ENCODE assay signal across 1 cellular context in the genomic region with DNA sequence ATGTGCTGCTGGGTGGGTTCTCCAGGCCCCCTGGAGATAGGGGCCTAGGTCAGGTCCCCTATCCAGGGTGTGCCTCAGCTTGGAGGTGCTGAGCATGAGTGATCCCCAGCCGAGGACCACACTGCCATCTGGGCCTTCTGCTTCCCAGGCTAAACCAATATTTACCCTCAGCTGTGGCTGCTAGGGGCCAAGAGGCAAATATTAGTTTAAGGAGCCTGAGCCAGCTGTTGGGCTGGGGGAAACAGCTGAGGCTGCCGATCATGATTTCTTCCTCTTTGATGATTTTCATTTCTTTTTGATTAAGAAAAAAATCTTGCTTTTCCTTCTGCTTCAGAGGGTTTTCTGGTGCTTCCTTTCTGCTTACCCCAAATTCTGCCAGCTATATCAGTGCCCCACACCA.
TF ChIP-seq lines count a peak whose summit lies in the region.

No MANE protein-coding gene starts in this region.

TF ChIP-seq in HepG2, 621 proteins besides CTCF, POLR2A, EP300 and RAD21 (continued from another document and continues in another):
- TF ChIP-seq, protein P1, sequence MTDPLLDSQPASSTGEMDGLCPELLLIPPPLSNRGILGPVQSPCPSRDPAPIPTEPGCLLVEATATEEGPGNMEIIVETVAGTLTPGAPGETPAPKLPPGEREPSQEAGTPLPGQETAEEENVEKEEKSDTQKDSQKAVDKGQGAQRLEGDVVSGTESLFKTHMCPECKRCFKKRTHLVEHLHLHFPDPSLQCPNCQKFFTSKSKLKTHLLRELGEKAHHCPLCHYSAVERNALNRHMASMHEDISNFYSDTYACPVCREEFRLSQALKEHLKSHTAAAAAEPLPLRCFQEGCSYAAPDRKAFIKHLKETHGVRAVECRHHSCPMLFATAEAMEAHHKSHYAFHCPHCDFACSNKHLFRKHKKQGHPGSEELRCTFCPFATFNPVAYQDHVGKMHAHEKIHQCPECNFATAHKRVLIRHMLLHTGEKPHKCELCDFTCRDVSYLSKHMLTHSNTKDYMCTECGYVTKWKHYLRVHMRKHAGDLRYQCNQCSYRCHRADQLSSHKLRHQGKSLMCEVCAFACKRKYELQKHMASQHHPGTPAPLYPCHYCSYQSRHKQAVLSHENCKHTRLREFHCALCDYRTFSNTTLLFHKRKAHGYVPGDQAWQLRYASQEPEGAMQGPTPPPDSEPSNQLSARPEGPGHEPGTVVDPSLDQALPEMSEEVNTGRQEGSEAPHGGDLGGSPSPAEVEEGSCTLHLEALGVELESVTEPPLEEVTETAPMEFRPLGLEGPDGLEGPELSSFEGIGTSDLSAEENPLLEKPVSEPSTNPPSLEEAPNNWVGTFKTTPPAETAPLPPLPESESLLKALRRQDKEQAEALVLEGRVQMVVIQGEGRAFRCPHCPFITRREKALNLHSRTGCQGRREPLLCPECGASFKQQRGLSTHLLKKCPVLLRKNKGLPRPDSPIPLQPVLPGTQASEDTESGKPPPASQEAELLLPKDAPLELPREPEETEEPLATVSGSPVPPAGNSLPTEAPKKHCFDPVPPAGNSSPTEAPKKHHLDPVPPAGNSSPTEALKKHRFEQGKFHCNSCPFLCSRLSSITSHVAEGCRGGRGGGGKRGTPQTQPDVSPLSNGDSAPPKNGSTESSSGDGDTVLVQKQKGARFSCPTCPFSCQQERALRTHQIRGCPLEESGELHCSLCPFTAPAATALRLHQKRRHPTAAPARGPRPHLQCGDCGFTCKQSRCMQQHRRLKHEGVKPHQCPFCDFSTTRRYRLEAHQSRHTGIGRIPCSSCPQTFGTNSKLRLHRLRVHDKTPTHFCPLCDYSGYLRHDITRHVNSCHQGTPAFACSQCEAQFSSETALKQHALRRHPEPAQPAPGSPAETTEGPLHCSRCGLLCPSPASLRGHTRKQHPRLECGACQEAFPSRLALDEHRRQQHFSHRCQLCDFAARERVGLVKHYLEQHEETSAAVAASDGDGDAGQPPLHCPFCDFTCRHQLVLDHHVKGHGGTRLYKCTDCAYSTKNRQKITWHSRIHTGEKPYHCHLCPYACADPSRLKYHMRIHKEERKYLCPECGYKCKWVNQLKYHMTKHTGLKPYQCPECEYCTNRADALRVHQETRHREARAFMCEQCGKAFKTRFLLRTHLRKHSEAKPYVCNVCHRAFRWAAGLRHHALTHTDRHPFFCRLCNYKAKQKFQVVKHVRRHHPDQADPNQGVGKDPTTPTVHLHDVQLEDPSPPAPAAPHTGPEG (CRISPR knock-in tag; IDR thresholded peaks at IDR 0.05), result no peak
- TF ChIP-seq FOXM1 (CRISPR knock-in tag; IDR thresholded peaks at IDR 0.05), result no peak
- TF ChIP-seq DPF2 (CRISPR knock-in tag; IDR thresholded peaks at IDR 0.05; ENCODE audit: borderline replicate concordance, low read depth), result peak; percentile 73
- TF ChIP-seq ZNF124 (CRISPR knock-in tag; IDR thresholded peaks at IDR 0.05), result peak; percentile 87; the same call in 1 of the 2 replicates
- TF ChIP-seq HNRNPK (IDR thresholded peaks at IDR 0.05; ENCODE audit: low read depth, low read length, poor library complexity, severe bottlenecking), result peak; percentile 25
- TF ChIP-seq, protein P2, sequence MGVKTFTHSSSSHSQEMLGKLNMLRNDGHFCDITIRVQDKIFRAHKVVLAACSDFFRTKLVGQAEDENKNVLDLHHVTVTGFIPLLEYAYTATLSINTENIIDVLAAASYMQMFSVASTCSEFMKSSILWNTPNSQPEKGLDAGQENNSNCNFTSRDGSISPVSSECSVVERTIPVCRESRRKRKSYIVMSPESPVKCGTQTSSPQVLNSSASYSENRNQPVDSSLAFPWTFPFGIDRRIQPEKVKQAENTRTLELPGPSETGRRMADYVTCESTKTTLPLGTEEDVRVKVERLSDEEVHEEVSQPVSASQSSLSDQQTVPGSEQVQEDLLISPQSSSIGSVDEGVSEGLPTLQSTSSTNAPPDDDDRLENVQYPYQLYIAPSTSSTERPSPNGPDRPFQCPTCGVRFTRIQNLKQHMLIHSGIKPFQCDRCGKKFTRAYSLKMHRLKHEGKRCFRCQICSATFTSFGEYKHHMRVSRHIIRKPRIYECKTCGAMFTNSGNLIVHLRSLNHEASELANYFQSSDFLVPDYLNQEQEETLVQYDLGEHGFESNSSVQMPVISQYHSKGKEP (CRISPR knock-in tag; IDR thresholded peaks at IDR 0.05), result no peak
- TF ChIP-seq, protein P3, sequence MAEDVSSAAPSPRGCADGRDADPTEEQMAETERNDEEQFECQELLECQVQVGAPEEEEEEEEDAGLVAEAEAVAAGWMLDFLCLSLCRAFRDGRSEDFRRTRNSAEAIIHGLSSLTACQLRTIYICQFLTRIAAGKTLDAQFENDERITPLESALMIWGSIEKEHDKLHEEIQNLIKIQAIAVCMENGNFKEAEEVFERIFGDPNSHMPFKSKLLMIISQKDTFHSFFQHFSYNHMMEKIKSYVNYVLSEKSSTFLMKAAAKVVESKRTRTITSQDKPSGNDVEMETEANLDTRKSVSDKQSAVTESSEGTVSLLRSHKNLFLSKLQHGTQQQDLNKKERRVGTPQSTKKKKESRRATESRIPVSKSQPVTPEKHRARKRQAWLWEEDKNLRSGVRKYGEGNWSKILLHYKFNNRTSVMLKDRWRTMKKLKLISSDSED (CRISPR knock-in tag; IDR thresholded peaks at IDR 0.05), result no peak
- peak; percentile 67 for TF ChIP-seq THAP11 (CRISPR knock-in tag; IDR thresholded peaks at IDR 0.05)
- TF ChIP-seq HOXA3 (CRISPR knock-in tag; IDR thresholded peaks at IDR 0.05), result no peak; the same call in 1 of the 2 replicates
- no peak for TF ChIP-seq KLF6 (CRISPR knock-in tag; IDR thresholded peaks at IDR 0.05)
- TF ChIP-seq, protein P4, sequence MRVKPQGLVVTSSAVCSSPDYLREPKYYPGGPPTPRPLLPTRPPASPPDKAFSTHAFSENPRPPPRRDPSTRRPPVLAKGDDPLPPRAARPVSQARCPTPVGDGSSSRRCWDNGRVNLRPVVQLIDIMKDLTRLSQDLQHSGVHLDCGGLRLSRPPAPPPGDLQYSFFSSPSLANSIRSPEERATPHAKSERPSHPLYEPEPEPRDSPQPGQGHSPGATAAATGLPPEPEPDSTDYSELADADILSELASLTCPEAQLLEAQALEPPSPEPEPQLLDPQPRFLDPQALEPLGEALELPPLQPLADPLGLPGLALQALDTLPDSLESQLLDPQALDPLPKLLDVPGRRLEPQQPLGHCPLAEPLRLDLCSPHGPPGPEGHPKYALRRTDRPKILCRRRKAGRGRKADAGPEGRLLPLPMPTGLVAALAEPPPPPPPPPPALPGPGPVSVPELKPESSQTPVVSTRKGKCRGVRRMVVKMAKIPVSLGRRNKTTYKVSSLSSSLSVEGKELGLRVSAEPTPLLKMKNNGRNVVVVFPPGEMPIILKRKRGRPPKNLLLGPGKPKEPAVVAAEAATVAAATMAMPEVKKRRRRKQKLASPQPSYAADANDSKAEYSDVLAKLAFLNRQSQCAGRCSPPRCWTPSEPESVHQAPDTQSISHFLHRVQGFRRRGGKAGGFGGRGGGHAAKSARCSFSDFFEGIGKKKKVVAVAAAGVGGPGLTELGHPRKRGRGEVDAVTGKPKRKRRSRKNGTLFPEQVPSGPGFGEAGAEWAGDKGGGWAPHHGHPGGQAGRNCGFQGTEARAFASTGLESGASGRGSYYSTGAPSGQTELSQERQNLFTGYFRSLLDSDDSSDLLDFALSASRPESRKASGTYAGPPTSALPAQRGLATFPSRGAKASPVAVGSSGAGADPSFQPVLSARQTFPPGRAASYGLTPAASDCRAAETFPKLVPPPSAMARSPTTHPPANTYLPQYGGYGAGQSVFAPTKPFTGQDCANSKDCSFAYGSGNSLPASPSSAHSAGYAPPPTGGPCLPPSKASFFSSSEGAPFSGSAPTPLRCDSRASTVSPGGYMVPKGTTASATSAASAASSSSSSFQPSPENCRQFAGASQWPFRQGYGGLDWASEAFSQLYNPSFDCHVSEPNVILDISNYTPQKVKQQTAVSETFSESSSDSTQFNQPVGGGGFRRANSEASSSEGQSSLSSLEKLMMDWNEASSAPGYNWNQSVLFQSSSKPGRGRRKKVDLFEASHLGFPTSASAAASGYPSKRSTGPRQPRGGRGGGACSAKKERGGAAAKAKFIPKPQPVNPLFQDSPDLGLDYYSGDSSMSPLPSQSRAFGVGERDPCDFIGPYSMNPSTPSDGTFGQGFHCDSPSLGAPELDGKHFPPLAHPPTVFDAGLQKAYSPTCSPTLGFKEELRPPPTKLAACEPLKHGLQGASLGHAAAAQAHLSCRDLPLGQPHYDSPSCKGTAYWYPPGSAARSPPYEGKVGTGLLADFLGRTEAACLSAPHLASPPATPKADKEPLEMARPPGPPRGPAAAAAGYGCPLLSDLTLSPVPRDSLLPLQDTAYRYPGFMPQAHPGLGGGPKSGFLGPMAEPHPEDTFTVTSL (CRISPR knock-in tag; IDR thresholded peaks at IDR 0.05; ENCODE audit: borderline replicate concordance), result peak; percentile 85; the same call in 1 of the 2 replicates
- TF ChIP-seq, protein P5, sequence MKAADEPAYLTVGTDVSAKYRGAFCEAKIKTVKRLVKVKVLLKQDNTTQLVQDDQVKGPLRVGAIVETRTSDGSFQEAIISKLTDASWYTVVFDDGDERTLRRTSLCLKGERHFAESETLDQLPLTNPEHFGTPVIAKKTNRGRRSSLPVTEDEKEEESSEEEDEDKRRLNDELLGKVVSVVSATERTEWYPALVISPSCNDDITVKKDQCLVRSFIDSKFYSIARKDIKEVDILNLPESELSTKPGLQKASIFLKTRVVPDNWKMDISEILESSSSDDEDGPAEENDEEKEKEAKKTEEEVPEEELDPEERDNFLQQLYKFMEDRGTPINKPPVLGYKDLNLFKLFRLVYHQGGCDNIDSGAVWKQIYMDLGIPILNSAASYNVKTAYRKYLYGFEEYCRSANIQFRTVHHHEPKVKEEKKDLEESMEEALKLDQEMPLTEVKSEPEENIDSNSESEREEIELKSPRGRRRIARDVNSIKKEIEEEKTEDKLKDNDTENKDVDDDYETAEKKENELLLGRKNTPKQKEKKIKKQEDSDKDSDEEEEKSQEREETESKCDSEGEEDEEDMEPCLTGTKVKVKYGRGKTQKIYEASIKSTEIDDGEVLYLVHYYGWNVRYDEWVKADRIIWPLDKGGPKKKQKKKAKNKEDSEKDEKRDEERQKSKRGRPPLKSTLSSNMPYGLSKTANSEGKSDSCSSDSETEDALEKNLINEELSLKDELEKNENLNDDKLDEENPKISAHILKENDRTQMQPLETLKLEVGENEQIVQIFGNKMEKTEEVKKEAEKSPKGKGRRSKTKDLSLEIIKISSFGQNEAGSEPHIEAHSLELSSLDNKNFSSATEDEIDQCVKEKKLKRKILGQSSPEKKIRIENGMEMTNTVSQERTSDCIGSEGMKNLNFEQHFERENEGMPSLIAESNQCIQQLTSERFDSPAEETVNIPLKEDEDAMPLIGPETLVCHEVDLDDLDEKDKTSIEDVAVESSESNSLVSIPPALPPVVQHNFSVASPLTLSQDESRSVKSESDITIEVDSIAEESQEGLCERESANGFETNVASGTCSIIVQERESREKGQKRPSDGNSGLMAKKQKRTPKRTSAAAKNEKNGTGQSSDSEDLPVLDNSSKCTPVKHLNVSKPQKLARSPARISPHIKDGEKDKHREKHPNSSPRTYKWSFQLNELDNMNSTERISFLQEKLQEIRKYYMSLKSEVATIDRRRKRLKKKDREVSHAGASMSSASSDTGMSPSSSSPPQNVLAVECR (CRISPR knock-in tag; IDR thresholded peaks at IDR 0.05; ENCODE audit: borderline replicate concordance), result peak; percentile 47; the same call in 1 of the 2 replicates
- 0 out of 2 replicates have a peak, but pooled peaks have one; percentile 19 for TF ChIP-seq CEBPG (CRISPR knock-in tag; IDR thresholded peaks at IDR 0.05)
- TF ChIP-seq KDM2A (CRISPR knock-in tag; IDR thresholded peaks at IDR 0.05; ENCODE audit: borderline replicate concordance, low read depth), result 0 out of 2 replicates have a peak, but pooled peaks have one; percentile 40
- no peak for TF ChIP-seq ZNF317 (CRISPR knock-in tag; IDR thresholded peaks at IDR 0.05)
- TF ChIP-seq ZNF577 (CRISPR knock-in tag; IDR thresholded peaks at IDR 0.05; ENCODE audit: borderline replicate concordance, low read depth), result no peak
- TF ChIP-seq, protein P6, sequence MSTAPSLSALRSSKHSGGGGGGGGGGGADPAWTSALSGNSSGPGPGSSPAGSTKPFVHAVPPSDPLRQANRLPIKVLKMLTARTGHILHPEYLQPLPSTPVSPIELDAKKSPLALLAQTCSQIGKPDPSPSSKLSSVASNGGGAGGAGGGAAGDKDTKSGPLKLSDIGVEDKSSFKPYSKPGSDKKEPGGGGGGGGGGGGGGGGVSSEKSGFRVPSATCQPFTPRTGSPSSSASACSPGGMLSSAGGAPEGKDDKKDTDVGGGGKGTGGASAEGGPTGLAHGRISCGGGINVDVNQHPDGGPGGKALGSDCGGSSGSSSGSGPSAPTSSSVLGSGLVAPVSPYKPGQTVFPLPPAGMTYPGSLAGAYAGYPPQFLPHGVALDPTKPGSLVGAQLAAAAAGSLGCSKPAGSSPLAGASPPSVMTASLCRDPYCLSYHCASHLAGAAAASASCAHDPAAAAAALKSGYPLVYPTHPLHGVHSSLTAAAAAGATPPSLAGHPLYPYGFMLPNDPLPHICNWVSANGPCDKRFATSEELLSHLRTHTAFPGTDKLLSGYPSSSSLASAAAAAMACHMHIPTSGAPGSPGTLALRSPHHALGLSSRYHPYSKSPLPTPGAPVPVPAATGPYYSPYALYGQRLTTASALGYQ (CRISPR knock-in tag; IDR thresholded peaks at IDR 0.05), result peak; percentile 70; the same call in 1 of the 2 replicates
- TF ChIP-seq ZNF709 (CRISPR knock-in tag; IDR thresholded peaks at IDR 0.05), result no peak
- peak; percentile 40 for TF ChIP-seq TEAD3 (CRISPR knock-in tag; optimal IDR thresholded peaks at IDR 0.05; ENCODE audit: borderline replicate concordance)
- TF ChIP-seq NFE2L2 (IDR thresholded peaks at IDR 0.05; ENCODE audit: low read length), result no peak
- no peak for TF ChIP-seq ZNF572 (CRISPR knock-in tag; IDR thresholded peaks at IDR 0.05)
- 0 out of 2 replicates have a peak, but pooled peaks have one; percentile 21 for TF ChIP-seq BHLHE40 (IDR thresholded peaks at IDR 0.05; ENCODE audit: low read length)
- TF ChIP-seq, protein P7, sequence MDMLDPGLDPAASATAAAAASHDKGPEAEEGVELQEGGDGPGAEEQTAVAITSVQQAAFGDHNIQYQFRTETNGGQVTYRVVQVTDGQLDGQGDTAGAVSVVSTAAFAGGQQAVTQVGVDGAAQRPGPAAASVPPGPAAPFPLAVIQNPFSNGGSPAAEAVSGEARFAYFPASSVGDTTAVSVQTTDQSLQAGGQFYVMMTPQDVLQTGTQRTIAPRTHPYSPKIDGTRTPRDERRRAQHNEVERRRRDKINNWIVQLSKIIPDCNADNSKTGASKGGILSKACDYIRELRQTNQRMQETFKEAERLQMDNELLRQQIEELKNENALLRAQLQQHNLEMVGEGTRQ (IDR thresholded peaks at IDR 0.05; ENCODE audit: low read depth, low read length), result no peak
- TF ChIP-seq, protein P7 (CRISPR knock-in tag; IDR thresholded peaks at IDR 0.05; ENCODE audit: borderline replicate concordance), result no peak
